Comparison of ENCODE assay signal across 11 cellular contexts in the genomic region with DNA sequence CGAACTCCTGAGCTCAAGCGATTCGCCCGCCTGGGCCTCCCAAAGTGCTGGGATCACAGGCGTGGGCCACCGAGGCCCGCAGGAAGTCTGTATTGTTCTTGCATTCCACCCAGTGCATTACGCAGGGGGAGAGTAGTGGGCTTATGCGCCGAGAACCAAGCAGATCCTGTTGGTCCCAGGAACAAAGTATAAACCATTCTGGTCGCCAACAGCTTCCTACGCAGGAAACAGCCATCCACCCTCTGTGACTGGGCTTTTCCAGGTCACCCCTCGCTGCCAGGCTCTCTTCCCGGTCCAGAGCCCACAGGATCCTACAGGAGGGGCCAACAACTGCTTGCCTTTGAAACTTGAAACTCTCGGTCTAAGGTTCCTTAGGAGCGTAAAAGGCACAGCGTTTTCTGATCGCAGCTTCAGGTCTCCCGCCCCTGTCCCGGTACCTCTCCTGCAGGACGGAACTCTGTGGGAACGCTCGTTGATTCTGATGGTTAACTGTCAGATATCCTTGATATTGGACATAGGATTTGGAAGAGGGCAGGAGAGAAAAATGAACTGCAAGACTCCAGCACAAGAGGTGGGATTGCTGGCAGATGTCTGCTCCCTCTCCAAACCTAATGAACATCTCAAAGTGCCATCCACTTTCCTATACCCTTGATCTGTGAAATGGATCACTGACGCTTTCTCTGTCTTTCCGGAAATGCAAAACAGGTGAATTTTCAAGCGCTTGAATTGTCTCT. TPM values are rescaled to one million over a fixed set of nuclear protein-coding genes. Genes with fewer than 3 reads are reported as not detected.
DNase-seq lines count a peak whose midpoint lies in the region; ATAC-seq and TF ChIP-seq lines count a peak whose summit lies in the region.
"Had no signal": no experiment of that assay in that cellular context is flagged by ENCODE, and none has a peak within 500 bp of the region (broad histone marks: within the 10 kb centered on the region; RNA-seq: fewer than 3 reads in every experiment).

No MANE protein-coding gene starts in this region.

- H3K9me3 Mint-ChIP-seq in brain = peaks cover 0 to 5% (median 0%) of the 10 kb centered on the region in 5 experiments

- H3K27ac ChIP-seq in spleen = peak overlapping the region in 6 of 8 donors; percentile 42 to 56 (median 46)
- H3K27ac ChIP-seq: A549 had no signal

- peak overlapping the region in 4 of 5 experiments; percentile 27 to 74 (median 48) for H3K4me3 Mint-ChIP-seq in brain

- peaks cover 0 to 48% (median 19%) of the 10 kb centered on the region in 6 donors for H3K4me1 ChIP-seq in spleen

- H3K27me3 Mint-ChIP-seq in brain = peaks cover 84% of the 10 kb centered on the region

- TF ChIP-seq CTCF in brain (conservative IDR thresholded peaks at IDR 0.05) = no peak
- no peak for TF ChIP-seq CTCF in spleen (IDR thresholded peaks at IDR 0.05 in 8 of 11, conservative IDR thresholded peaks at IDR 0.05 in 3 of 11)

- peaks cover 34% of the 10 kb centered on the region for H3K4me1 Mint-ChIP-seq in brain

- intact Hi-C loops in spleen (cut with DNase I; ENCODE audit: low total_unique reads) = loop anchor here (10.0 kb wide), 1 partner anchor 130 kb away; no protein-coding TSS in a partner anchor

- H3K36me3 Mint-ChIP-seq in brain = no peaks in the 10 kb centered on the region

- ATAC-seq in left lobe of liver = no peak
- ATAC-seq: A549, sciatic nerve had no signal

- peak overlapping the region in 1 of 8 donors; percentile 46 for H3K4me3 ChIP-seq in spleen
- H3K4me3 ChIP-seq: A549 had no signal

- WGBS in spleen, 5 donors = 60 to 84% (median 77%) methylated on average over 26 of the region's 26 CpGs

- DNase-seq in NCI-H748 (lab: John Stamatoyannopoulos, UW; ENCODE audit: unreplicated experiment) = peak; percentile 43
- DNase-seq in NCI-H748 treated with DMSO at 0.1 percent for 48 hours (lab: John Stamatoyannopoulos, UW) = no peak
- peak; percentile 38 for DNase-seq in iPS-NIHi7 (ENCODE audit: extremely low spot score)
- peak; percentile 74 for DNase-seq in spleen
- DNase-seq in globus pallidus (ENCODE audit: low spot score) = no peak
- DNase-seq in left lobe of liver (ENCODE audit: low spot score) = no peak
- DNase-seq in T-helper 1 cell = no peak

- H3K27ac Mint-ChIP-seq in brain = no peak overlapping the region

- TF ChIP-seq POLR2A in spleen (IDR thresholded peaks at IDR 0.05) = no peak

- H3K9me3 ChIP-seq in spleen = no peaks in the 10 kb centered on the region
- H3K9me3 ChIP-seq: A549, esophagus muscularis mucosa had no signal

- peaks cover 0 to 14% (median 0%) of the 10 kb centered on the region in 6 donors for H3K36me3 ChIP-seq in spleen
- H3K36me3 ChIP-seq: esophagus muscularis mucosa had no signal

- no peaks in the 10 kb centered on the region for H3K27me3 ChIP-seq in spleen (replicated peaks in 1 of 7)

RNA-seq across cellular contexts. Expression of a gene that starts 4.2 kb away (rescaled TPM):
- polyA plus RNA-seq in brain (ENCODE audit: insufficient read depth, low read depth, low replicate concordance) (10.2 TPM), spleen (10 to 100 TPM; 28.9 to 44.5 (median 36.5) TPM)
- total RNA-seq in spleen (10 to 100 TPM; 10.0 to 27.2 (median 16.4) TPM), left lobe of liver (0.35 TPM)

Comparison
In these comparisons a context has a peak if more than half of its experiments do, and no peak if none do; other contexts are left out.
1. DNase-seq: peak in NCI-H748 (single experiment), iPS-NIHi7 (single experiment) and spleen (single experiment); none in NCI-H748 treated with DMSO at 0.1 percent for 48 hours (single experiment), globus pallidus (single experiment), left lobe of liver (single experiment) and T-helper 1 cell (0 of 5).